In the genomic region with DNA sequence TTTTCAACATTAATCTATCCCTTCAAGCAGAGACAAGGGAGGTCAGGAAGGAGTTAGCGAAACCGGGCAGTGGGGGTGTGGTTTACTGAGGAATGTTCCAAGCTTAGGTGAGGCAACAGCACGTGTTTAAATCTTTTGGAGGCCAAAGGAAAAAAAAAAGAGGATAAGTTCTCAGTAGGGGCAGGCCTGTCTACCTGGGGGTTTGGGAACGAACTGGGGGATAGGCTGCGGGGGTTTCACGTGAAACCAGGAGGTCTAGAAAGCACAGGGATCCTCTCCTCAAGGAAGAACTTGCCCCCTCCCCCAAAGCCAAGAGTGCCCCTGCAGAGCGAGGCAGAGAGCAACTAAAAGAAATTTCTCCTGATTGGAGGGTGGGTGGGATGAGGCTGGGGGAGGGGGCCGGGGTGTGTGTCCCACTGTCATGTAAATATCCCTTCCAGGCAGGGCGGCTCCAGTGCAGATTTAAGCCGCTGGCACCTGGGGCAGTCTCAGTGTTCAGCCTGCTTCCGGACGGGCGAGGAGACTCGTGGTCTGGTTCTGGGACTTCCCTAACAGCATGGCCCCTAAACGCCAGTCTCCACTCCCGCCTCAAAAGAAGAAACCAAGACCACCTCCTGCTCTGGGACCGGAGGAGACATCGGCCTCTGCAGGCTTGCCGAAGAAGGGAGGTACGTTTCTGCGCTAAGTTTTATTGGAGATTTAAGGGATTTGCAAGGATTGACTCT, we compare ENCODE assay signal across 8 cellular contexts. TPM values are rescaled to one million over a fixed set of nuclear protein-coding genes. Genes with fewer than 3 reads are reported as not detected.
DNase-seq lines count a peak whose midpoint lies in the region; FAIRE-seq and TF ChIP-seq lines count a peak whose summit lies in the region.

No MANE protein-coding gene starts in this region.

- H3K27ac Mint-ChIP-seq in HFFc6, result peak overlapping the region; percentile 98

- H3K27ac ChIP-seq in H1 (ENCODE audit: low read depth, low read length) (peak overlapping the region; percentile 95), tibial artery (peak overlapping the region; percentile 38 to 41)

- CTCF ChIA-PET in H1 (lab: Charles Lee; ENCODE audit: partially characterized antibody), result interaction anchor here (0.6 to 2.9 kb wide), 5 partner anchors 17 to 533 kb away, joined by 3 to 16 read pairs (median 5); no protein-coding TSS in a partner anchor

- peak overlapping the region; percentile 85 for H4K91ac ChIP-seq in H1 (replicated peaks; ENCODE audit: insufficient read length, low read length)

- peak overlapping the region; percentile 20 for H3K4ac ChIP-seq in H1 (replicated peaks; ENCODE audit: insufficient read length, low read depth, low read length)

- H3K23me2 ChIP-seq in H1 (ENCODE audit: low read depth, low read length), result peaks cover 17% of the 10 kb centered on the region

- intact Hi-C loops in tibial artery (cut with DNase I; ENCODE audit: low total_unique reads), result no loop called here

- 0 out of 2 replicates have a peak overlapping the region, but pooled peaks have one; percentile 11 for H2AFZ ChIP-seq in H1 (ENCODE audit: low read length)

- TF ChIP-seq POLR2A in H1 (IDR thresholded peaks at IDR 0.05; ENCODE audit: control extremely low read depth in 1 of 2, low read depth in 2 of 2, low read length in 2 of 2), result peak; percentile 100

- H3K4me3 Mint-ChIP-seq in HFFc6, result peak overlapping the region; percentile 100

- H3K9me3 Mint-ChIP-seq in HFFc6, result no peaks in the 10 kb centered on the region

- H3K9me3 ChIP-seq in H1 (ENCODE audit: insufficient read depth in 2 of 2, low read depth in 1 of 2, low read length in 1 of 2) (no peaks in the 10 kb centered on the region; a peak in 1 of 4 replicates), mononuclear cell (ENCODE audit: low read depth, low read length) (no peaks in the 10 kb centered on the region), tibial artery (no peaks in the 10 kb centered on the region)

- no peak for TF ChIP-seq RAD21 in H1 (IDR thresholded peaks at IDR 0.05 in 1 of 2, conservative IDR thresholded peaks at IDR 0.05 in 1 of 2; ENCODE audit: low read depth in 2 of 2, low read length in 2 of 2)

- no peak; a peak in 1 of 3 replicates for TF ChIP-seq EP300 in H1 (IDR thresholded peaks at IDR 0.05; ENCODE audit: borderline replicate concordance in 1 of 2, low read depth in 2 of 2, low read length in 2 of 2)

- peak overlapping the region; percentile 85 for H3K56ac ChIP-seq in H1 (replicated peaks; ENCODE audit: insufficient read length, low read depth, low read length)

- H2BK5ac ChIP-seq in H1 (ENCODE audit: low read depth, low read length), result peak overlapping the region; percentile 95

- peak overlapping the region; percentile 91 to 99 (median 97) for H3K4me3 ChIP-seq in H1 (ENCODE audit: extremely low read depth in 1 of 4, insufficient read depth in 2 of 4, low read depth in 3 of 4, low read length in 4 of 4)
- H3K4me3 ChIP-seq in mononuclear cell (ENCODE audit: low read length), result peak overlapping the region; percentile 61
- H3K4me3 ChIP-seq in tibial artery, result peak overlapping the region; percentile 39 to 57

- peak overlapping the region; percentile 46; the same call in 1 of the 2 replicates for H2BK12ac ChIP-seq in H1 (ENCODE audit: low read depth, low read length)

- H4K20me1 ChIP-seq in H1 (replicated peaks in 1 of 2; ENCODE audit: control insufficient read depth in 1 of 2, insufficient read depth in 2 of 2, low read length in 2 of 2), result peaks cover 17 to 21% of the 10 kb centered on the region in 2 experiments

- H3K36me3 ChIP-seq in H1 (ENCODE audit: control insufficient read depth in 2 of 4, insufficient read depth in 4 of 4, low read length in 3 of 4) (peaks cover 0 to 20% (median 0%) of the 10 kb centered on the region in 4 experiments; a peak in 1 of 8 replicates), tibial artery (no peaks in the 10 kb centered on the region)

- H4K8ac ChIP-seq in H1 (ENCODE audit: extremely low read depth, insufficient read depth, low read length), result peak overlapping the region; percentile 82; the same call in 1 of the 2 replicates

- H3K9ac ChIP-seq in H1 (replicated peaks in 1 of 4; ENCODE audit: extremely low read depth in 1 of 4, low read depth in 3 of 4, low read length in 3 of 4), result peak overlapping the region; percentile 89 to 96 (median 92)

- peak overlapping the region; percentile 30 for H2BK120ac ChIP-seq in H1 (replicated peaks; ENCODE audit: low read depth, low read length)

- peak overlapping the region; percentile 29 for H2BK20ac ChIP-seq in H1 (ENCODE audit: low read length)

- H3K79me1 ChIP-seq in H1 (ENCODE audit: low read depth, low read length), result peaks cover 8% of the 10 kb centered on the region; the same call in 1 of the 2 replicates

- H2BK15ac ChIP-seq in H1 (ENCODE audit: low read length), result 0 out of 2 replicates have a peak overlapping the region, but pooled peaks have one; percentile 12

- H3K4me1 Mint-ChIP-seq in HFFc6 (ENCODE audit: low read depth), result peaks cover 43% of the 10 kb centered on the region

- peaks cover 4% of the 10 kb centered on the region; the same call in 1 of the 2 replicates for H3K36me3 Mint-ChIP-seq in HFFc6 (ENCODE audit: low read depth)

- H3K79me2 ChIP-seq in H1 (ENCODE audit: control insufficient read depth in 1 of 2, insufficient read depth in 2 of 2, low read length in 2 of 2), result peaks cover 25 to 49% of the 10 kb centered on the region in 2 experiments

- H3K27me3 Mint-ChIP-seq in HFFc6 (ENCODE audit: insufficient read depth), result peaks cover 5% of the 10 kb centered on the region; the same call in 1 of the 2 replicates

- TF ChIP-seq CTCF in HFFc6 (IDR thresholded peaks at IDR 0.05) (no peak), H1 (IDR thresholded peaks at IDR 0.05; ENCODE audit: control extremely low read depth in 1 of 3, insufficient read depth in 1 of 3, low read depth in 1 of 3, low read length in 3 of 3) (no peak), tibial artery (IDR thresholded peaks at IDR 0.05) (no peak)

- no peak overlapping the region for H3K14ac ChIP-seq in H1 (ENCODE audit: insufficient read length)

- H3K27me3 ChIP-seq in H1 (replicated peaks in 1 of 4; ENCODE audit: control insufficient read depth in 3 of 4, extremely low read depth in 1 of 4, insufficient read depth in 3 of 4, low read length in 3 of 4), result no peaks in the 10 kb centered on the region
- H3K27me3 ChIP-seq in mononuclear cell (ENCODE audit: insufficient read depth, low read length), result no peaks in the 10 kb centered on the region
- peaks cover 0 to 5% of the 10 kb centered on the region in 2 donors for H3K27me3 ChIP-seq in tibial artery

- no peak overlapping the region for H3K23ac ChIP-seq in H1 (ENCODE audit: insufficient read length)

- POLR2A ChIA-PET in H1 (lab: Charles Lee; ENCODE audit: partially characterized antibody), result interaction anchor here (0.5 to 46.1 kb wide), 24 partner anchors 6 to 340 kb away, joined by 3 to 1197 read pairs (median 4); partner anchors contain the start of genes DYNC2I2, PKN3, SET and SPTAN1

- FAIRE-seq in H1 (lab: Jason Lieb, UNC), result no peak

- DNase-seq in Daoy (ENCODE audit: low read depth) (peak; percentile 50), HFFc6 (no peak), SKM-1 treated with dmso at 0.1 percent for 144 hours (lab: John Stamatoyannopoulos, UW; ENCODE audit: unreplicated experiment) (peak; percentile 23), H1 (ENCODE audit: low read depth in 1 of 2, low spot score in 2 of 2) (peak; percentile 92 to 94), tibial artery (peak in 1 of 2 donors; percentile 61), DMS 273 treated with DMSO at 0.1 percent for 48 hours (lab: John Stamatoyannopoulos, UW) (no peak), hippocampal formation (lab: John Stamatoyannopoulos, UW) (no peak)

- peaks cover 3 to 15% (median 8%) of the 10 kb centered on the region in 4 experiments; a peak in 6 of 7 replicates for H3K4me1 ChIP-seq in H1 (replicated peaks in 1 of 4; ENCODE audit: control insufficient read depth in 3 of 4, insufficient read depth in 4 of 4, low read length in 3 of 4)
- peaks cover 56% of the 10 kb centered on the region for H3K4me1 ChIP-seq in mononuclear cell (ENCODE audit: insufficient read depth, low read length)
- H3K4me1 ChIP-seq in tibial artery, result peaks cover 0 to 26% (median 19%) of the 10 kb centered on the region in 4 donors

- 1% methylated on average over 20 of the region's 21 CpGs; no CpG with 5 or more reads in 1 of the 2 experiments for WGBS in H1 (ENCODE audit: extremely low coverage in 1 of 2, insufficient coverage in 1 of 2, insufficient read length in 1 of 2, insufficient replicate concordance in 2 of 2, low coverage in 1 of 2, low lambda C conversion rate in 2 of 2, missing lambda C conversion rate in 1 of 2), 2 experiments

- H2AK5ac ChIP-seq in H1 (ENCODE audit: low read depth, low read length), result peak overlapping the region; percentile 47

- H4K5ac ChIP-seq in H1 (ENCODE audit: insufficient read length, low read depth, low read length), result peak overlapping the region; percentile 91

- H3K18ac ChIP-seq in H1 (ENCODE audit: extremely low read depth, low read length), result peak overlapping the region; percentile 98

- peak overlapping the region; percentile 95 to 100 for H3K4me2 ChIP-seq in H1 (ENCODE audit: insufficient read depth in 1 of 2, low read depth in 2 of 2, low read length in 2 of 2)

RNA-seq across cellular contexts. Expression of gene SET, which starts 5.5 kb away (rescaled TPM):
- total RNA-seq in Daoy (2014; rRNA removed; shearing (Covaris generic)), result 1,185 and 1,206 TPM in 2 replicates
- total RNA-seq in HFFc6 (2021; fragmentation: NEBNext Ultra II Directional; extraction: Animal tissue kit (Norgen Biotek cat#: 25700)), result 100 to 1,000 TPM; 297 to 358 (median 343) TPM
- 1,327 and 1,345 TPM in 2 replicates for total RNA-seq in H1 (2021; fragmentation: NEBNext Ultra II Directional; extraction: Animal tissue kit (Norgen Biotek cat#: 25700))
- polyA plus RNA-seq in H1 (2011; rRNA removed), result 466 and 513 TPM in 2 replicates
- polyA plus RNA-seq in H1 (2011; cell fraction: cytosol; rRNA removed), result 383 TPM
- 93.4 TPM for polyA plus RNA-seq in H1 (2011; cell fraction: nucleus; rRNA removed)
- polyA plus RNA-seq in H1 (2012, experiment 1 of 2), result 759 to 1,315 TPM (median 835 TPM) in 4 replicates
- 163 TPM for polyA plus RNA-seq in H1 (2012, experiment 2 of 2)
- 862 TPM for polyA plus RNA-seq in H1 (2013, experiment 1 of 2)
- polyA plus RNA-seq in H1 (2013, experiment 2 of 2), result 900 TPM
- polyA minus RNA-seq in H1 (2011; rRNA and poly(A)+ RNA removed), result 245 and 251 TPM in 2 replicates
- polyA minus RNA-seq in H1 (2011; cell fraction: cytosol; rRNA and poly(A)+ RNA removed), result 1,111 TPM
- 200 TPM for polyA minus RNA-seq in H1 (2011; cell fraction: nucleus; rRNA and poly(A)+ RNA removed)
- total RNA-seq in mononuclear cell, result 386 TPM

RNA-seq across cellular contexts. Expression of gene PKN3, which starts 18.8 kb away (rescaled TPM):
- 8.2 and 16.8 TPM in 2 replicates for total RNA-seq in Daoy (2014; rRNA removed; shearing (Covaris generic))
- total RNA-seq in HFFc6 (2021; fragmentation: NEBNext Ultra II Directional; extraction: Animal tissue kit (Norgen Biotek cat#: 25700)), result 1 to 10 TPM; 1.9 to 5.6 (median 3.5) TPM
- total RNA-seq in H1 (2021; fragmentation: NEBNext Ultra II Directional; extraction: Animal tissue kit (Norgen Biotek cat#: 25700)), result 15.2 and 16.3 TPM in 2 replicates
- 15.7 and 24.4 TPM in 2 replicates for polyA plus RNA-seq in H1 (2011; rRNA removed)
- polyA plus RNA-seq in H1 (2011; cell fraction: cytosol; rRNA removed), result 20.7 TPM
- polyA plus RNA-seq in H1 (2011; cell fraction: nucleus; rRNA removed), result 49.0 TPM
- polyA plus RNA-seq in H1 (2012, experiment 1 of 2), result 12.4 to 21.9 TPM (median 18.9 TPM) in 4 replicates
- 16.2 TPM for polyA plus RNA-seq in H1 (2012, experiment 2 of 2)
- polyA plus RNA-seq in H1 (2013, experiment 1 of 2), result 11.3 TPM
- 11.3 TPM for polyA plus RNA-seq in H1 (2013, experiment 2 of 2)
- 7.2 and 10.8 TPM in 2 replicates for polyA minus RNA-seq in H1 (2011; rRNA and poly(A)+ RNA removed)
- 15.9 TPM for polyA minus RNA-seq in H1 (2011; cell fraction: cytosol; rRNA and poly(A)+ RNA removed)
- 11.0 TPM for polyA minus RNA-seq in H1 (2011; cell fraction: nucleus; rRNA and poly(A)+ RNA removed)
- 0.73 TPM for total RNA-seq in mononuclear cell

RNA-seq across cellular contexts. Expression of gene DYNC2I2, which starts 26.9 kb away (rescaled TPM):
- total RNA-seq in Daoy (2014; rRNA removed; shearing (Covaris generic)), result 170 and 194 TPM in 2 replicates
- total RNA-seq in HFFc6 (2021; fragmentation: NEBNext Ultra II Directional; extraction: Animal tissue kit (Norgen Biotek cat#: 25700)), result 10 to 100 TPM; 34.5 to 51.7 (median 49.9) TPM
- total RNA-seq in H1 (2021; fragmentation: NEBNext Ultra II Directional; extraction: Animal tissue kit (Norgen Biotek cat#: 25700)), result 58.0 and 60.4 TPM in 2 replicates
- 78.5 and 113 TPM in 2 replicates for polyA plus RNA-seq in H1 (2011; rRNA removed)
- polyA plus RNA-seq in H1 (2011; cell fraction: cytosol; rRNA removed), result 112 TPM
- 203 TPM for polyA plus RNA-seq in H1 (2011; cell fraction: nucleus; rRNA removed)
- 31.8 to 74.2 TPM (median 69.7 TPM) in 4 replicates for polyA plus RNA-seq in H1 (2012, experiment 1 of 2)
- polyA plus RNA-seq in H1 (2012, experiment 2 of 2), result 67.0 TPM
- polyA plus RNA-seq in H1 (2013, experiment 1 of 2), result 27.5 TPM
- 25.5 TPM for polyA plus RNA-seq in H1 (2013, experiment 2 of 2)
- polyA minus RNA-seq in H1 (2011; rRNA and poly(A)+ RNA removed), result 27.1 and 35.1 TPM in 2 replicates
- polyA minus RNA-seq in H1 (2011; cell fraction: cytosol; rRNA and poly(A)+ RNA removed), result 49.7 TPM
- 59.3 TPM for polyA minus RNA-seq in H1 (2011; cell fraction: nucleus; rRNA and poly(A)+ RNA removed)
- 2.1 TPM for total RNA-seq in mononuclear cell

RNA-seq across cellular contexts. Expression of gene ZDHHC12, which starts 40.4 kb away (rescaled TPM):
- 62.3 and 78.8 TPM in 2 replicates for total RNA-seq in Daoy (2014; rRNA removed; shearing (Covaris generic))
- 10 to 100 TPM; 48.1 to 54.6 (median 53.1) TPM for total RNA-seq in HFFc6 (2021; fragmentation: NEBNext Ultra II Directional; extraction: Animal tissue kit (Norgen Biotek cat#: 25700))
- total RNA-seq in H1 (2021; fragmentation: NEBNext Ultra II Directional; extraction: Animal tissue kit (Norgen Biotek cat#: 25700)), result 32.8 and 35.0 TPM in 2 replicates
- 93.8 and 121 TPM in 2 replicates for polyA plus RNA-seq in H1 (2011; rRNA removed)
- 78.5 TPM for polyA plus RNA-seq in H1 (2011; cell fraction: cytosol; rRNA removed)
- polyA plus RNA-seq in H1 (2011; cell fraction: nucleus; rRNA removed), result 139 TPM
- 23.3 to 48.0 TPM (median 44.7 TPM) in 4 replicates for polyA plus RNA-seq in H1 (2012, experiment 1 of 2)
- polyA plus RNA-seq in H1 (2012, experiment 2 of 2), result 53.7 TPM
- polyA plus RNA-seq in H1 (2013, experiment 1 of 2), result 41.4 TPM
- polyA plus RNA-seq in H1 (2013, experiment 2 of 2), result 43.5 TPM
- polyA minus RNA-seq in H1 (2011; rRNA and poly(A)+ RNA removed), result 21.8 and 26.4 TPM in 2 replicates
- polyA minus RNA-seq in H1 (2011; cell fraction: cytosol; rRNA and poly(A)+ RNA removed), result 45.5 TPM
- 34.7 TPM for polyA minus RNA-seq in H1 (2011; cell fraction: nucleus; rRNA and poly(A)+ RNA removed)
- 19.6 TPM for total RNA-seq in mononuclear cell

Comparison
In these comparisons a context has a peak if more than half of its experiments do, and no peak if none do; other contexts are left out.
1. DNase-seq: peak in Daoy (single experiment), SKM-1 treated with dmso at 0.1 percent for 144 hours (single experiment) and H1 (2 of 2); none in HFFc6 (single experiment), DMS 273 treated with DMSO at 0.1 percent for 48 hours (single experiment) and hippocampal formation (0 of 2).
2. RNA of gene DYNC2I2, which starts 26.9 kb away (total RNA-seq): 170 to 194 TPM in Daoy, 58.0 to 60.4 TPM in H1 and 34.5 to 51.7 TPM in HFFc6; 2.1 TPM in mononuclear cell (single experiment); every median in the first group is over 10 times any median in the second.
3. Peak in every context shown above with its lines, with median percentiles within 50 percentile points of each other: H3K4me3 ChIP-seq.